Comparison of ENCODE assay signal across 1 cellular context in genomic region chr4:25233194-25233593, GRCh38.
TF ChIP-seq lines count a peak whose summit lies in the region.

No MANE protein-coding gene starts in this region.

TF ChIP-seq in GM12878, 131 proteins besides CTCF, POLR2A, EP300 and RAD21 (continued from another document):
- no peak for TF ChIP-seq IRF3 (IDR thresholded peaks at IDR 0.05)
TF ChIP-seq in GM12878: peak in this region for 5.
